24 cellular contexts compared by ENCODE assay signal in the genomic region with DNA sequence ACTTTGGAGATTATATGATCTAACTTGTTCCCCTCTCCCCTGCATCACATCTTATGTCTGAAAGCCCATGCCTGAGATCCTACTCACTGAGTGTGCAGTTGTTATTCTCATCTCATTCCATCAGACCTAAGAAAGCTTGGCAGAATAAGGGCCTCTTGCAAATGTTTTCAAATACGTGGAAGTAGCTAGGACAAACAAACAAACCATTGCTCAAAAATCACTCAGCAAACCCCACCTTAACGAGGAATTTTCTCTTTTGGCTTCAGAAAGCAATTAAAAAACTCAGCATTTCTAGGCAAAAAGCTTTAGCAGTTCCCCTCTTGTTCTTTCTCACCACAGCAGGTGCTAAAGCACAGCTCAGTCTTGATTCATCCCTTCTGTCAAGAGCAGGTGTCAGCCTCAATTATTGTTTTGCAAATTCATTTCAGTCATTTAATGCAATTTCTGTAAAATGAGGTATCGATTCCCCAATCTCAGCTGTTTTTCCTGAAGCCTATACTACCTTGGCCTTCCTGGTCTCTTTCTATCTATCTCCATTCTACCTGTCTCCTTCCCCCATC.
"Had no signal": no experiment of that assay in that cellular context is flagged by ENCODE, and none has a peak within 500 bp of the region (broad histone marks: within the 10 kb centered on the region; RNA-seq: fewer than 3 reads in every experiment).

No MANE protein-coding gene starts in this region.

- H3K4me1 ChIP-seq: body of pancreas had no signal

- H3K9me3 ChIP-seq: body of pancreas had no signal

- H3K27ac Mint-ChIP-seq: activated CD8-positive, alpha-beta T cell treated with anti-CD3 and anti-CD28 coated beads, Interleukin-2, amount 10 ng/mL, durations not matched to agents 7 days and 5 days; activated naive CD8-positive, alpha-beta T cell treated with anti-CD3 and anti-CD28 coated beads, Interleukin-2, amount 10 ng/mL, durations not matched to agents 7 days and 5 days; T-helper 1 cell treated with Interleukin-12 subunit alpha and Interleukin-12 subunit beta and Interleukin-4 antibody, amounts not matched to agents 30 μg/mL and 1 μg/mL, for 36 hours had no signal

- H3K4me3 ChIP-seq: body of pancreas, K562, PC-9 had no signal

- H3K4me1 Mint-ChIP-seq: activated naive CD8-positive, alpha-beta T cell treated with anti-CD3 and anti-CD28 coated beads, Interleukin-2, amount 10 ng/mL, durations not matched to agents 7 days and 5 days had no signal

- ATAC-seq: activated CD8-positive, alpha-beta T cell treated with anti-CD3 and anti-CD28 coated beads, Interleukin-2, amount 10 ng/mL, durations not matched to agents 7 days and 5 days; body of pancreas; K562; WTC11 had no signal

- H3K9me3 Mint-ChIP-seq: activated naive CD8-positive, alpha-beta T cell treated with anti-CD3 and anti-CD28 coated beads, Interleukin-2, amount 10 ng/mL, durations not matched to agents 7 days and 5 days; T-helper 1 cell treated with Interleukin-12 subunit alpha and Interleukin-12 subunit beta and Interleukin-4 antibody, amounts not matched to agents 30 μg/mL and 1 μg/mL, for 36 hours; WTC11 had no signal

- H3K4me2 ChIP-seq: PC-9 had no signal

- H2AFZ ChIP-seq: PC-9 had no signal

- H3K4me3 Mint-ChIP-seq: activated CD8-positive, alpha-beta T cell treated with anti-CD3 and anti-CD28 coated beads, Interleukin-2, amount 10 ng/mL, durations not matched to agents 7 days and 5 days; activated naive CD8-positive, alpha-beta T cell treated with anti-CD3 and anti-CD28 coated beads, Interleukin-2, amount 10 ng/mL, durations not matched to agents 7 days and 5 days; T-helper 1 cell treated with Interleukin-12 subunit alpha and Interleukin-12 subunit beta and Interleukin-4 antibody, amounts not matched to agents 30 μg/mL and 1 μg/mL, for 36 hours; WTC11 had no signal

- H3K27ac ChIP-seq: body of pancreas, PC-9 had no signal

- H3K36me3 Mint-ChIP-seq: activated naive CD8-positive, alpha-beta T cell treated with anti-CD3 and anti-CD28 coated beads, Interleukin-2, amount 10 ng/mL, durations not matched to agents 7 days and 5 days; WTC11 had no signal

- H3K27me3 ChIP-seq: body of pancreas had no signal

- DNase-seq: activated CD4-positive, alpha-beta T cell treated with anti-CD3 and anti-CD28 coated beads for 48 hours; activated CD4-positive, alpha-beta T cell treated with anti-CD3 and anti-CD28 coated beads, Interleukin-2, amount 50 U/mL, for 4 hours; activated CD4-positive, CD25-positive, alpha-beta regulatory T cell treated with anti-CD3 and anti-CD28 coated beads, Interleukin-2, amount 50 U/mL, for 72 hours; activated CD8-positive, alpha-beta memory T cell treated with anti-CD3 and anti-CD28 coated beads, Interleukin-2, amount 50 U/mL, for 48 hours; activated CD8-positive, alpha-beta T cell treated with anti-CD3 and anti-CD28 coated beads, Interleukin-2, amount 10 ng/mL, durations not matched to agents 7 days and 5 days; activated naive CD4-positive, alpha-beta T cell treated with anti-CD3 and anti-CD28 coated beads, Interleukin-2, amount 50 U/mL, for 16 hours; activated naive CD8-positive, alpha-beta T cell treated with anti-CD3 and anti-CD28 coated beads, Interleukin-2, amount 10 ng/mL, durations not matched to agents 7 days and 5 days; activated T-cell treated with anti-CD3 and anti-CD28 coated beads, Interleukin-2, amount 50 U/mL, for 1 hour; aorta; body of pancreas; Karpas-422; NCI-H1105 treated with DMSO at 0.1 percent for 48 hours; NCI-H1436 treated with DMSO at 0.1 percent for 48 hours; NCI-H2029; NCI-H2107; NCI-H2171 treated with DMSO at 0.1 percent for 48 hours; NCI-H226; NCI-H526; PC-9; SHP77 treated with DMSO at 0.1 percent for 48 hours; T-helper 9 cell had no signal
